ENCODE assay signal across 15 cellular contexts in the genomic region with DNA sequence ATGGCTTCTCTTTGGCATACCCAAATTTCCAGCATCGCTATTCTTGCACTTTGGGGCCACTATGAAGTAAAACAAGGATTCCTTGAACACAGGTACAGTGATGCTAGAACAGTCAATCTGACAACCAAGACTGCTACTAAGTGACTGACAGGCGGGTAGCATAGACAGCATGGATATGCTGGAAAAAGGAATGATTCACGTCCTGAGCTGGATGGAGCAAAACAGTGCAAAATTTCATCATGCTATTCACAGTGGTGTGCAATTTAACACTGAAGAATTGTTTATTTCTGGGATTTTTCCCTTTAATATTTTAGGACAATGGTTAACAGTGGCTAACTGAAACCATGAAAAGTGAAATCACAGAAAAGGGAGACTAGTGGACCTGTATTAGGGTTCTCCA.
"Had no signal": no experiment of that assay in that cellular context is flagged by ENCODE, and none has a peak within 500 bp of the region (broad histone marks: within the 10 kb centered on the region; RNA-seq: fewer than 3 reads in every experiment).

No MANE protein-coding gene starts in this region.

- H3K9me3 Mint-ChIP-seq: nephron progenitor cell had no signal

- H3K4me3 Mint-ChIP-seq: immature natural killer cell, nephron progenitor cell had no signal

- H3K27ac ChIP-seq: breast epithelium, stomach, testis, upper lobe of left lung had no signal

- H3K4me3 ChIP-seq: breast epithelium, stomach, testis, upper lobe of left lung had no signal

- H3K27me3 ChIP-seq: breast epithelium, stomach, testis, upper lobe of left lung had no signal

- ATAC-seq: activated CD4-positive, CD25-positive, alpha-beta regulatory T cell treated with anti-CD3 and anti-CD28 coated beads, Interleukin-2, amount 50 U/mL, for 24 hours; sciatic nerve had no signal

- H3K9me3 ChIP-seq: breast epithelium, stomach, testis, upper lobe of left lung had no signal

- H3K36me3 ChIP-seq: breast epithelium, stomach, upper lobe of left lung had no signal

- H3K4me1 Mint-ChIP-seq: immature natural killer cell, nephron progenitor cell had no signal

- H3K27ac Mint-ChIP-seq: immature natural killer cell, nephron progenitor cell had no signal

- DNase-seq: activated naive CD4-positive, alpha-beta T cell; aorta; erythroblast; glutamatergic neuron; immature natural killer cell; mesendoderm; nephron progenitor cell; stimulated activated CD4-positive, alpha-beta T cell treated with anti-CD3 and anti-CD28 coated beads, Interleukin-1b, Interleukin-23, amount 100 ng/mL, for 48 hours; stomach; SW 1271; testis had no signal

- H3K4me1 ChIP-seq: breast epithelium, stomach, testis, upper lobe of left lung had no signal
